27 cellular contexts compared by ENCODE assay signal in the genomic region with DNA sequence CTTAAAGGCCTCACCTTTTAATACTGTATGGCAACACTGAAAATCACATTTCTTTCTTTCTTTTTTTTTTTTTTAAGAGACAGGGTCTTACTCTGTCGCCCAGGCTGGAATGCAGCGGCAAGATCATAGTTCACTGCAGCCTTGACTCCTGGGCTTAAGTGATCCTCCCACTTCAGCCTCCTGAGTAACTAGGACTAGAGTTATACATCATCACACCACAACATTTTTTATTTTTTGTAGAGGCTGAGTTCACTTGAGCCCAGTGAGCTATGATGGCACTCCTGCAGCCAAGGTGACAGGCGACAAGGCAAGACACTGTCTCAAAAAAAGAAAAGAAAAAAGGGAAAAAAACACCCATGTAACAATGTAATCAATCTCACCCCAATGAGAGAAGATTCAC.
"Had no signal": no experiment of that assay in that cellular context is flagged by ENCODE, and none has a peak within 500 bp of the region (broad histone marks: within the 10 kb centered on the region; RNA-seq: fewer than 3 reads in every experiment).

No MANE protein-coding gene starts in this region.

- ATAC-seq: natural killer cell; psoas muscle; right cardiac atrium; stimulated activated effector memory CD8-positive, alpha-beta T cell treated with anti-CD3 and anti-CD28 coated beads, Interleukin-12 subunit alpha, Interleukin-12 subunit beta, amount 100 ng/mL, for 72 hours; stimulated activated naive B cell treated with anti-CD40 and anti-IgM and Interleukin-4, amounts not matched to agents 10 μg/mL and 1 μg/mL and 100 μg/mL, for 72 hours had no signal

- H3K4me2 ChIP-seq: neural progenitor cell had no signal

- H3K9me3 ChIP-seq: ovary, psoas muscle, sigmoid colon, stomach, thoracic aorta, thyroid gland, tibial nerve, upper lobe of left lung, vagina had no signal

- H3K27ac Mint-ChIP-seq: natural killer cell; nephron; neural progenitor cell; progenitor cell of endocrine pancreas; stimulated activated effector memory CD8-positive, alpha-beta T cell treated with anti-CD3 and anti-CD28 coated beads, Interleukin-12 subunit alpha, Interleukin-12 subunit beta, amount 100 ng/mL, for 72 hours; stimulated activated naive B cell treated with anti-CD40 and anti-IgM and Interleukin-4, amounts not matched to agents 10 μg/mL and 1 μg/mL and 100 μg/mL, for 72 hours; stimulated activated naive CD8-positive, alpha-beta T cell treated with anti-CD3 and anti-CD28 coated beads, Interleukin-15, Interleukin-2, amounts not matched to agents 100 ng/mL and 50 ng/mL, for 24 hours had no signal

- H2AFZ ChIP-seq: neural progenitor cell, parathyroid adenoma had no signal

- H3K4me1 Mint-ChIP-seq: nephron, neural progenitor cell had no signal

- H3K4me3 Mint-ChIP-seq: natural killer cell; nephron; neural progenitor cell; stimulated activated effector memory CD8-positive, alpha-beta T cell treated with anti-CD3 and anti-CD28 coated beads, Interleukin-12 subunit alpha, Interleukin-12 subunit beta, amount 100 ng/mL, for 72 hours; stimulated activated naive B cell treated with anti-CD40 and anti-IgM and Interleukin-4, amounts not matched to agents 10 μg/mL and 1 μg/mL and 100 μg/mL, for 72 hours; stimulated activated naive CD8-positive, alpha-beta T cell treated with anti-CD3 and anti-CD28 coated beads, Interleukin-15, Interleukin-2, amounts not matched to agents 100 ng/mL and 50 ng/mL, for 24 hours had no signal

- H3K9ac ChIP-seq: neural progenitor cell, parathyroid adenoma had no signal

- H3K27ac ChIP-seq: neural progenitor cell, ovary, parathyroid adenoma, psoas muscle, sigmoid colon, stomach, thoracic aorta, thyroid gland, tibial nerve, upper lobe of left lung, vagina had no signal

- H3K4me3 ChIP-seq: neural progenitor cell, ovary, psoas muscle, sigmoid colon, stomach, thoracic aorta, thyroid gland, tibial nerve, upper lobe of left lung, vagina had no signal

- H3K9me3 Mint-ChIP-seq: natural killer cell; nephron; neural progenitor cell; stimulated activated effector memory CD8-positive, alpha-beta T cell treated with anti-CD3 and anti-CD28 coated beads, Interleukin-12 subunit alpha, Interleukin-12 subunit beta, amount 100 ng/mL, for 72 hours; stimulated activated naive B cell treated with anti-CD40 and anti-IgM and Interleukin-4, amounts not matched to agents 10 μg/mL and 1 μg/mL and 100 μg/mL, for 72 hours; stimulated activated naive CD8-positive, alpha-beta T cell treated with anti-CD3 and anti-CD28 coated beads, Interleukin-15, Interleukin-2, amounts not matched to agents 100 ng/mL and 50 ng/mL, for 24 hours had no signal

- H3K36me3 Mint-ChIP-seq: natural killer cell had no signal

- H3K27me3 Mint-ChIP-seq: progenitor cell of endocrine pancreas; stimulated activated naive B cell treated with anti-CD40 and anti-IgM and Interleukin-4, amounts not matched to agents 10 μg/mL and 1 μg/mL and 100 μg/mL, for 72 hours; stimulated activated naive CD8-positive, alpha-beta T cell treated with anti-CD3 and anti-CD28 coated beads, Interleukin-15, Interleukin-2, amounts not matched to agents 100 ng/mL and 50 ng/mL, for 24 hours had no signal

- H3K36me3 ChIP-seq: neural progenitor cell, ovary had no signal

- DNase-seq: natural killer cell; occipital lobe; ovary; posterior cingulate gyrus; psoas muscle; right cardiac atrium; sigmoid colon; small intestine; stimulated activated CD4-positive, alpha-beta T cell treated with anti-CD3 and anti-CD28 coated beads, Interleukin-15, amount 100 ng/mL, for 24 hours; stimulated activated CD4-positive, alpha-beta T cell treated with anti-CD3 and anti-CD28 coated beads, Interleukin-2, amount 100 ng/mL, for 24 hours; stimulated activated CD4-positive, alpha-beta T cell treated with anti-CD3 and anti-CD28 coated beads, Interleukin-2, amount 100 ng/mL, for 48 hours; stimulated activated CD4-positive, alpha-beta T cell treated with anti-CD3 and anti-CD28 coated beads, Interleukin-4, amount 100 ng/mL, for 24 hours; stimulated activated naive B cell treated with anti-CD40 and anti-IgM and Interleukin-4, amounts not matched to agents 10 μg/mL and 1 μg/mL and 100 μg/mL, for 72 hours; stimulated activated naive CD4-positive, alpha-beta T cell treated with Interleukin-2 at 50 U/mL for 16 hours; stomach; thyroid gland; trophoblast cell; upper lobe of left lung had no signal

- H3K4me1 ChIP-seq: neural progenitor cell, parathyroid adenoma had no signal

- H3K27me3 ChIP-seq: neural progenitor cell, ovary, sigmoid colon, stomach, thyroid gland, tibial nerve, upper lobe of left lung, vagina had no signal
